ENCODE assay signal across 9 cellular contexts in genomic region chr3:25820372-25820771, GRCh38. TPM values are rescaled to one million over a fixed set of nuclear protein-coding genes. Genes with fewer than 3 reads are reported as not detected.
DNase-seq lines count a peak whose midpoint lies in the region; ATAC-seq and TF ChIP-seq lines count a peak whose summit lies in the region.
"Had no signal": no experiment of that assay in that cellular context is flagged by ENCODE, and none has a peak within 500 bp of the region (broad histone marks: within the 10 kb centered on the region; RNA-seq: fewer than 3 reads in every experiment).

No MANE protein-coding gene starts in this region.

- no peaks in the 10 kb centered on the region for H3K4me1 Mint-ChIP-seq in activated T-cell treated with anti-CD3 and anti-CD28 coated beads, Interleukin-2, amount 50 U/mL, for 72 hours (ENCODE audit: low read depth)
- H3K4me1 Mint-ChIP-seq: activated naive CD4-positive, alpha-beta T cell treated with anti-CD3 and anti-CD28 coated beads, Interleukin-2, amount 50 U/mL, for 24 hours had no signal

- peak overlapping the region; percentile 41 for H3K9ac ChIP-seq in smooth muscle cell (ENCODE audit: low read depth)

- H3K4me2 ChIP-seq in smooth muscle cell: peak overlapping the region; percentile 28

- DNase-seq in activated T-cell treated with anti-CD3 and anti-CD28 coated beads, Interleukin-2, amount 50 U/mL, for 72 hours: no peak
- no peak for DNase-seq in activated T-cell treated with anti-CD3 and anti-CD28 coated beads for 4 hours
- peak; percentile 93 for DNase-seq in RPMI7951 (ENCODE audit: low read depth)
- peak; percentile 85 for DNase-seq in fibroblast of villous mesenchyme (ENCODE audit: low read depth)
- no peak for DNase-seq in smooth muscle cell (lab: John Stamatoyannopoulos, UW; ENCODE audit: unreplicated experiment)
- no peak for DNase-seq in SK-N-DZ (ENCODE audit: low spot score)
- no peak for DNase-seq in NCI-H510A treated with DMSO at 0.1 percent for 48 hours (lab: John Stamatoyannopoulos, UW)

- H3K4me3 ChIP-seq in fibroblast of villous mesenchyme (ENCODE audit: low read depth, low read length): no peak overlapping the region
- H3K4me3 ChIP-seq in smooth muscle cell: no peak overlapping the region

- H2AFZ ChIP-seq in smooth muscle cell (ENCODE audit: low read depth): peak overlapping the region; percentile 41

- no peaks in the 10 kb centered on the region for H3K4me1 ChIP-seq in smooth muscle cell (ENCODE audit: low read depth)

- H3K9me3 ChIP-seq in smooth muscle cell (replicated peaks; ENCODE audit: low read depth): no peaks in the 10 kb centered on the region

- peak; percentile 59 to 68 for ATAC-seq in activated T-cell treated with anti-CD3 and anti-CD28 coated beads, Interleukin-2, amount 50 U/mL, for 72 hours (replicated peaks in 1 of 2)
- ATAC-seq in GM18502 (IDR thresholded peaks at IDR 0.05; ENCODE audit: poor library complexity, unreplicated experiment): no peak

- H3K27ac ChIP-seq in smooth muscle cell (ENCODE audit: low read depth): peak overlapping the region; percentile 89

- no peaks in the 10 kb centered on the region for H3K9me3 Mint-ChIP-seq in activated T-cell treated with anti-CD3 and anti-CD28 coated beads, Interleukin-2, amount 50 U/mL, for 72 hours
- H3K9me3 Mint-ChIP-seq: activated naive CD4-positive, alpha-beta T cell treated with anti-CD3 and anti-CD28 coated beads, Interleukin-2, amount 50 U/mL, for 24 hours had no signal

- no peaks in the 10 kb centered on the region for H3K27me3 ChIP-seq in smooth muscle cell (ENCODE audit: low read depth)

- H3K27ac Mint-ChIP-seq in activated T-cell treated with anti-CD3 and anti-CD28 coated beads, Interleukin-2, amount 50 U/mL, for 72 hours: no peak overlapping the region
- H3K27ac Mint-ChIP-seq: activated naive CD4-positive, alpha-beta T cell treated with anti-CD3 and anti-CD28 coated beads, Interleukin-2, amount 50 U/mL, for 24 hours had no signal

- no peak overlapping the region for H3K4me3 Mint-ChIP-seq in activated T-cell treated with anti-CD3 and anti-CD28 coated beads, Interleukin-2, amount 50 U/mL, for 72 hours
- H3K4me3 Mint-ChIP-seq: activated naive CD4-positive, alpha-beta T cell treated with anti-CD3 and anti-CD28 coated beads, Interleukin-2, amount 50 U/mL, for 24 hours had no signal

- no peaks in the 10 kb centered on the region for H3K79me2 ChIP-seq in smooth muscle cell (ENCODE audit: low read depth)

- peaks cover 20% of the 10 kb centered on the region for H3K27me3 Mint-ChIP-seq in activated T-cell treated with anti-CD3 and anti-CD28 coated beads, Interleukin-2, amount 50 U/mL, for 72 hours (ENCODE audit: low read depth)
- H3K27me3 Mint-ChIP-seq: activated naive CD4-positive, alpha-beta T cell treated with anti-CD3 and anti-CD28 coated beads, Interleukin-2, amount 50 U/mL, for 24 hours had no signal

- H3F3A ChIP-seq in smooth muscle cell (ENCODE audit: low read depth): no peaks in the 10 kb centered on the region

- H3K36me3 Mint-ChIP-seq in activated T-cell treated with anti-CD3 and anti-CD28 coated beads, Interleukin-2, amount 50 U/mL, for 72 hours (ENCODE audit: insufficient read depth in 2 of 2): no peaks in the 10 kb centered on the region

- H3K36me3 ChIP-seq in smooth muscle cell (ENCODE audit: low read depth): no peaks in the 10 kb centered on the region

- TF ChIP-seq CTCF in fibroblast of villous mesenchyme (IDR thresholded peaks at IDR 0.05; ENCODE audit: insufficient read depth, low read depth, low read length): no peak
- no peak for TF ChIP-seq CTCF in smooth muscle cell (IDR thresholded peaks at IDR 0.05; ENCODE audit: borderline replicate concordance, insufficient read depth, poor library complexity, severe bottlenecking)

- no peaks in the 10 kb centered on the region for H4K20me1 ChIP-seq in smooth muscle cell (ENCODE audit: low read depth)

RNA-seq across cellular contexts. Expression of gene OXSM, which starts 30.5 kb away (rescaled TPM):
- total RNA-seq in activated T-cell treated with anti-CD3 and anti-CD28 coated beads, Interleukin-2, amount 50 U/mL, for 72 hours: 10 to 100 TPM; 18.2 to 19.9 TPM
- 18.1 and 28.0 TPM in 2 replicates for total RNA-seq in RPMI7951 (2014; rRNA removed; shearing (Covaris generic))
- total RNA-seq in fibroblast of villous mesenchyme (8.2 and 8.4 TPM in 2 replicates), smooth muscle cell (6.8 and 9.9 TPM in 2 replicates)
- 7.3 and 9.1 TPM in 2 replicates for polyA plus RNA-seq in smooth muscle cell
- polyA plus RNA-seq in SK-N-DZ (2014; cell fraction: cytosol; rRNA removed): 21.9 and 25.3 TPM in 2 replicates
- 24.7 and 38.1 TPM in 2 replicates for polyA plus RNA-seq in SK-N-DZ (2014; cell fraction: nucleus; rRNA removed)

RNA-seq across cellular contexts. Expression of gene NGLY1, which starts 37.1 kb away (rescaled TPM):
- total RNA-seq in activated T-cell treated with anti-CD3 and anti-CD28 coated beads, Interleukin-2, amount 50 U/mL, for 72 hours: 10 to 100 TPM; 65.9 to 67.3 TPM
- total RNA-seq in RPMI7951 (2014; rRNA removed; shearing (Covaris generic)): 50.9 and 52.5 TPM in 2 replicates
- total RNA-seq in fibroblast of villous mesenchyme (20.9 and 36.3 TPM in 2 replicates), smooth muscle cell (28.6 and 35.8 TPM in 2 replicates)
- 27.4 and 29.0 TPM in 2 replicates for polyA plus RNA-seq in smooth muscle cell
- 28.0 and 28.7 TPM in 2 replicates for polyA plus RNA-seq in SK-N-DZ (2014; cell fraction: cytosol; rRNA removed)
- 43.1 and 51.9 TPM in 2 replicates for polyA plus RNA-seq in SK-N-DZ (2014; cell fraction: nucleus; rRNA removed)

Comparison
In these comparisons a context has a peak if more than half of its experiments do, and no peak if none do; other contexts are left out.
1. DNase-seq: peak in RPMI7951 (single experiment) and fibroblast of villous mesenchyme (single experiment); none in activated T-cell treated with anti-CD3 and anti-CD28 coated beads, Interleukin-2, amount 50 U/mL, for 72 hours (0 of 2), activated T-cell treated with anti-CD3 and anti-CD28 coated beads for 4 hours (single experiment), smooth muscle cell (single experiment), SK-N-DZ (single experiment) and NCI-H510A treated with DMSO at 0.1 percent for 48 hours (single experiment).